9 cellular contexts compared by ENCODE assay signal in genomic region chr17:39668141-39668924, GRCh38. TPM values are rescaled to one million over a fixed set of nuclear protein-coding genes. Genes with fewer than 3 reads are reported as not detected.
DNase-seq lines count a peak whose midpoint lies in the region; ATAC-seq, FAIRE-seq and TF ChIP-seq lines count a peak whose summit lies in the region.
"Had no signal": no experiment of that assay in that cellular context is flagged by ENCODE, and none has a peak within 500 bp of the region (broad histone marks: within the 10 kb centered on the region; RNA-seq: fewer than 3 reads in every experiment).

PNMT (plus strand) TSS chr17:39668453; CDS start chr17:39668476, 23 bp downstream.

- H3K27me3 ChIP-seq in DOHH2 (ENCODE audit: control insufficient read depth, low read length) (peaks cover 31% of the 10 kb centered on the region), MG63 (no peaks in the 10 kb centered on the region)

- H3K4me3 ChIP-seq in DOHH2 (ENCODE audit: low read length) (peak within 1 kb of the TSS; percentile 67), MG63 (no peak within 1 kb of the TSS), kidney (ENCODE audit: low read length in 2 of 2) (peak within 1 kb of the TSS in 1 of 2 donors; percentile 17)

- H3K79me2 ChIP-seq in DOHH2 (ENCODE audit: control insufficient read depth, low read length): no peaks in the 10 kb centered on the region

- no peaks in the 10 kb centered on the region for H4K20me1 ChIP-seq in DOHH2 (ENCODE audit: control insufficient read depth, insufficient read depth, low read depth, low read length)

- peak within 1 kb of the TSS; percentile 69 for H3K4me2 ChIP-seq in DOHH2 (ENCODE audit: low read length)

- H3K9ac ChIP-seq in kidney (ENCODE audit: low read length in 2 of 2): peak within 1 kb of the TSS in 1 of 2 donors; percentile 26

- H3K36me3 ChIP-seq in DOHH2 (ENCODE audit: control insufficient read depth, low read length) (no peaks in the 10 kb centered on the region), MG63 (no peaks in the 10 kb centered on the region), kidney (ENCODE audit: control insufficient read depth in 1 of 2, insufficient read depth in 2 of 2, low read length in 2 of 2) (no peaks in the 10 kb centered on the region)

- H3F3A ChIP-seq in DOHH2 (ENCODE audit: control insufficient read depth, insufficient read depth): no peaks in the 10 kb centered on the region; the same call in 1 of the 2 replicates

- H3K4me1 ChIP-seq in DOHH2 (ENCODE audit: control insufficient read depth, low read length) (peaks cover 17% of the 10 kb centered on the region), kidney (ENCODE audit: control insufficient read depth in 1 of 2, insufficient read depth in 1 of 2, low read depth in 1 of 2, low read length in 2 of 2) (peaks cover 16 to 33% of the 10 kb centered on the region in 2 donors)

- H3K27ac ChIP-seq in DOHH2 (ENCODE audit: low read depth, low read length): no peak within 1 kb of the TSS
- no peak within 1 kb of the TSS for H3K27ac ChIP-seq in kidney (ENCODE audit: low read depth in 2 of 2, low read length in 2 of 2)

- peak; percentile 46 for DNase-seq in MG63
- DNase-seq in central memory CD4-positive, alpha-beta T cell: peak; percentile 54
- peak; percentile 89 for DNase-seq in kidney
- peak; percentile 80 to 83 for DNase-seq in stimulated activated CD4-positive, alpha-beta T cell treated with anti-CD3 and anti-CD28 coated beads, Interleukin-2, amount 100 ng/mL, for 24 hours

- no peaks in the 10 kb centered on the region for H3K9me2 ChIP-seq in DOHH2 (replicated peaks; ENCODE audit: control insufficient read depth, low read length)

- ATAC-seq in activated CD4-positive, CD25-positive, alpha-beta regulatory T cell treated with anti-CD3 and anti-CD28 coated beads, Interleukin-2, amount 50 U/mL, for 24 hours: peak; percentile 76 to 79
- ATAC-seq in GM19324 (IDR thresholded peaks at IDR 0.05; ENCODE audit: low FRiP score, unreplicated experiment) (no peak), GM18511 (IDR thresholded peaks at IDR 0.05; ENCODE audit: unreplicated experiment) (no peak)

- intact Hi-C loops in kidney (cut with DNase I): no loop called here

- TF ChIP-seq CTCF in DOHH2 (IDR thresholded peaks at IDR 0.05; ENCODE audit: low read depth, low read length, poor library complexity, severe bottlenecking) (peak; percentile 85), kidney (IDR thresholded peaks at IDR 0.05; ENCODE audit: borderline replicate concordance, extremely low read depth, insufficient read depth) (peak; percentile 73)

- FAIRE-seq in kidney (lab: Jason Lieb, UNC): no peak
- FAIRE-seq: TTC549 had no signal

- H3K9me3 ChIP-seq in DOHH2 (ENCODE audit: control insufficient read depth, insufficient read depth, low read length) (no peaks in the 10 kb centered on the region), MG63 (no peaks in the 10 kb centered on the region), kidney (ENCODE audit: control insufficient read depth in 1 of 2, low read length in 2 of 2) (no peaks in the 10 kb centered on the region)

RNA-seq across cellular contexts. Expression of gene PNMT, which starts in this region (rescaled TPM):
- total RNA-seq in MG63 (2014; rRNA removed; shearing (Covaris generic); ENCODE audit: low replicate concordance): not detected in 2 replicates
- 8.2 TPM for total RNA-seq in kidney
- 2.0 TPM for polyA plus RNA-seq in kidney (ENCODE audit: insufficient read depth, low read depth, low replicate concordance)

Comparison
In these comparisons a context has a peak if more than half of its experiments do, and no peak if none do; other contexts are left out.
1. Peak in DNase-seq in MG63; RNA of the gene not detected or under 1 TPM.
2. ATAC-seq: peak in activated CD4-positive, CD25-positive, alpha-beta regulatory T cell treated with anti-CD3 and anti-CD28 coated beads, Interleukin-2, amount 50 U/mL, for 24 hours (2 of 2); none in GM19324 (single experiment) and GM18511 (single experiment).
3. Peak in every context shown above with its lines, with median percentiles within 50 percentile points of each other: DNase-seq.